ENCODE assay signal across 9 cellular contexts in genomic region chr11:111982532-111983186, GRCh38. TPM values are rescaled to one million over a fixed set of nuclear protein-coding genes. Genes with fewer than 3 reads are reported as not detected.
DNase-seq lines count a peak whose midpoint lies in the region; ATAC-seq and TF ChIP-seq lines count a peak whose summit lies in the region.
"Had no signal": no experiment of that assay in that cellular context is flagged by ENCODE, and none has a peak within 500 bp of the region (broad histone marks: within the 10 kb centered on the region; RNA-seq: fewer than 3 reads in every experiment).

No MANE protein-coding gene starts in this region.

- ATAC-seq in WTC11 = peak; percentile 4
- ATAC-seq in gastroesophageal sphincter = no peak
- ATAC-seq in HG03175 (IDR thresholded peaks at IDR 0.05; ENCODE audit: unreplicated experiment) = no peak

- intact Hi-C loops in ovary (cut with DNase I) = loop anchor here in 1 of 4 donors (10.0 kb wide), 1 partner anchor 108 kb away; the partner anchor contains the start of genes ALG9, CFAP68 and FDXACB1

- H3K14ac ChIP-seq in mesenchymal stem cell (ENCODE audit: low read length in 2 of 2) = no peak overlapping the region

- H3K27me3 Mint-ChIP-seq in WTC11 (ENCODE audit: low read depth) = no peaks in the 10 kb centered on the region

- H3K36me3 ChIP-seq in gastroesophageal sphincter = peaks cover 3 to 70% of the 10 kb centered on the region in 2 donors
- peaks cover 9 to 67% of the 10 kb centered on the region in 2 experiments for H3K36me3 ChIP-seq in mesenchymal stem cell (ENCODE audit: control insufficient read depth in 1 of 2, insufficient read depth in 2 of 2, low read depth in 1 of 2, low read length in 2 of 2)
- no peaks in the 10 kb centered on the region for H3K36me3 ChIP-seq in effector memory CD4-positive, alpha-beta T cell (ENCODE audit: control insufficient read depth, insufficient read depth, low read length)
- no peaks in the 10 kb centered on the region for H3K36me3 ChIP-seq in ovary

- peaks cover 21% of the 10 kb centered on the region for H3K36me3 Mint-ChIP-seq in WTC11

- H4K8ac ChIP-seq in mesenchymal stem cell (ENCODE audit: low read length) = no peak overlapping the region

- no peak overlapping the region for H3K9ac ChIP-seq in mesenchymal stem cell (ENCODE audit: low read length)

- no peak overlapping the region for H3K4me2 ChIP-seq in mesenchymal stem cell (ENCODE audit: low read length, poor library complexity, severe bottlenecking)

- DNase-seq in WTC11 (ENCODE audit: low spot score) = no peak
- DNase-seq in mesenchymal stem cell = no peak
- DNase-seq in effector memory CD4-positive, alpha-beta T cell = no peak
- no peak for DNase-seq in ovary
- DNase-seq in AML-193 (lab: John Stamatoyannopoulos, UW) = no peak

- H3K27me3 ChIP-seq in gastroesophageal sphincter (no peaks in the 10 kb centered on the region), mesenchymal stem cell (ENCODE audit: control insufficient read depth in 1 of 2, insufficient read depth in 1 of 2, low read length in 2 of 2) (no peaks in the 10 kb centered on the region), ovary (no peaks in the 10 kb centered on the region)
- peaks cover 8% of the 10 kb centered on the region for H3K27me3 ChIP-seq in effector memory CD4-positive, alpha-beta T cell (replicated peaks; ENCODE audit: control insufficient read depth, insufficient read depth, low read length, poor library complexity, severe bottlenecking)

- H3K4ac ChIP-seq in mesenchymal stem cell (ENCODE audit: low read depth in 1 of 2, low read length in 2 of 2) = peak overlapping the region in 1 of 2 experiments; percentile 9

- H2BK5ac ChIP-seq in mesenchymal stem cell (ENCODE audit: low read depth, low read length, poor library complexity, severe bottlenecking) = no peak overlapping the region

- no peaks in the 10 kb centered on the region for H3K9me3 ChIP-seq in gastroesophageal sphincter
- H3K9me3 ChIP-seq in mesenchymal stem cell (ENCODE audit: control insufficient read depth, low read length) = no peaks in the 10 kb centered on the region
- no peaks in the 10 kb centered on the region for H3K9me3 ChIP-seq in effector memory CD4-positive, alpha-beta T cell (ENCODE audit: control insufficient read depth, low read length)
- no peaks in the 10 kb centered on the region for H3K9me3 ChIP-seq in ovary
- H3K9me3 ChIP-seq: thoracic aorta had no signal

- peak overlapping the region; percentile 88 for H2AK5ac ChIP-seq in mesenchymal stem cell (ENCODE audit: low read length, severe bottlenecking)

- no peak overlapping the region for H2AFZ ChIP-seq in mesenchymal stem cell (ENCODE audit: low read depth, low read length)

- H3K23ac ChIP-seq in mesenchymal stem cell (ENCODE audit: low read length in 2 of 2) = no peak overlapping the region

- H3K4me3 ChIP-seq in gastroesophageal sphincter (no peak overlapping the region), mesenchymal stem cell (ENCODE audit: insufficient read depth in 1 of 2, low read depth in 1 of 2, low read length in 2 of 2) (no peak overlapping the region), ovary (no peak overlapping the region)
- no peak overlapping the region for H3K4me3 ChIP-seq in effector memory CD4-positive, alpha-beta T cell (ENCODE audit: insufficient read depth, low read depth, low read length, poor library complexity, severe bottlenecking)
- H3K4me3 ChIP-seq: thoracic aorta had no signal

- TF ChIP-seq CTCF in WTC11 (IDR thresholded peaks at IDR 0.05) = no peak
- no peak for TF ChIP-seq CTCF in gastroesophageal sphincter (IDR thresholded peaks at IDR 0.05)
- TF ChIP-seq CTCF in ovary (IDR thresholded peaks at IDR 0.05) = no peak

- H3K4me1 Mint-ChIP-seq in WTC11 = peaks cover 48% of the 10 kb centered on the region

- H2BK12ac ChIP-seq in mesenchymal stem cell (ENCODE audit: low read length in 2 of 2) = no peak overlapping the region

- no peak overlapping the region for H3K18ac ChIP-seq in mesenchymal stem cell (ENCODE audit: low read depth in 1 of 2, low read length in 2 of 2)

- no peak overlapping the region for H4K91ac ChIP-seq in mesenchymal stem cell (ENCODE audit: low read length)

- no peak overlapping the region for H2BK120ac ChIP-seq in mesenchymal stem cell (ENCODE audit: low read depth, low read length)

- POLR2A ChIA-PET in WTC11 (lab: Charles Lee) = interaction anchor here (0.6 to 3.7 kb wide), 9 partner anchors 22 to 112 kb away, joined by 3 to 21 read pairs (median 4); partner anchors contain the start of genes ALG9, C11orf52 and CRYAB

- peak overlapping the region; percentile 68 for H3K4me3 Mint-ChIP-seq in WTC11

- H3K27ac ChIP-seq in gastroesophageal sphincter = peak overlapping the region; percentile 36 to 98 (median 87)
- H3K27ac ChIP-seq in mesenchymal stem cell (ENCODE audit: low read length, poor library complexity, severe bottlenecking) = no peak overlapping the region
- peak overlapping the region; percentile 99 for H3K27ac ChIP-seq in temporal lobe (ENCODE audit: low read depth, low read length)
- H3K27ac ChIP-seq in effector memory CD4-positive, alpha-beta T cell (ENCODE audit: insufficient read depth, low read length, poor library complexity, severe bottlenecking) = no peak overlapping the region
- H3K27ac ChIP-seq in ovary = no peak overlapping the region
- H3K27ac ChIP-seq: thoracic aorta had no signal

- H2BK15ac ChIP-seq in mesenchymal stem cell (ENCODE audit: low read depth, poor library complexity, severe bottlenecking) = no peak overlapping the region

- H3K4me1 ChIP-seq in gastroesophageal sphincter = peaks cover 15 to 62% (median 23%) of the 10 kb centered on the region in 3 donors
- peaks cover 6% of the 10 kb centered on the region for H3K4me1 ChIP-seq in mesenchymal stem cell (ENCODE audit: control insufficient read depth, insufficient read depth, low read depth, low read length)
- peaks cover 2% of the 10 kb centered on the region for H3K4me1 ChIP-seq in effector memory CD4-positive, alpha-beta T cell (ENCODE audit: control insufficient read depth, insufficient read depth, low read length, poor library complexity, severe bottlenecking)
- H3K4me1 ChIP-seq in ovary (ENCODE audit: insufficient read depth) = no peaks in the 10 kb centered on the region

- TF ChIP-seq EP300 in gastroesophageal sphincter (IDR thresholded peaks at IDR 0.05) = no peak
- TF ChIP-seq EP300 in ovary (IDR thresholded peaks at IDR 0.05) = no peak

- TF ChIP-seq POLR2A in gastroesophageal sphincter (IDR thresholded peaks at IDR 0.05) (no peak), ovary (IDR thresholded peaks at IDR 0.05) (no peak)

- H3K27ac Mint-ChIP-seq in WTC11 = peak overlapping the region; percentile 100

- WGBS in gastroesophageal sphincter (ENCODE audit: low coverage in 1 of 2), 2 donors = 58% methylated on average over 4 of the region's 5 CpGs
- WGBS in mesenchymal stem cell = 52% methylated on average over 3 of the region's 5 CpGs
- WGBS in ovary, 3 donors = 70 to 83% (median 80%) methylated on average over 5 of the region's 5 CpGs

- CTCF ChIA-PET in WTC11 (lab: Charles Lee) = interaction anchor here (0.5 to 5.9 kb wide), 32 partner anchors 9 to 223 kb away, joined by 3 to 159 read pairs (median 4); partner anchors contain the start of genes ALG9, BCO2, C11orf52 and CRYAB

- H3K79me1 ChIP-seq in mesenchymal stem cell (replicated peaks; ENCODE audit: low read length, poor library complexity, severe bottlenecking) = peaks cover 14% of the 10 kb centered on the region

- no peaks in the 10 kb centered on the region for H3K9me3 Mint-ChIP-seq in WTC11

TF ChIP-seq in WTC11, 78 proteins besides CTCF, POLR2A, EP300 and RAD21:
- TF ChIP-seq PREB (CRISPR knock-in tag; IDR thresholded peaks at IDR 0.05; ENCODE audit: borderline replicate concordance) = no peak
TF ChIP-seq in WTC11: peak in this region for 0.

RNA-seq across cellular contexts. Expression of gene DLAT, which starts 42.5 kb away (rescaled TPM):
- total RNA-seq in WTC11 (2021) (55.7 to 60.4 TPM (median 56.6 TPM) in 3 replicates), gastroesophageal sphincter (10 to 100 TPM; 18.2 to 38.6 (median 32.1) TPM), temporal lobe (30.2 TPM), ovary (10 to 100 TPM; 10.8 to 26.4 (median 19.9) TPM)
- 25.9 TPM for polyA plus RNA-seq in mesenchymal stem cell (2013, experiment 1 of 2)
- 25.7 TPM for polyA plus RNA-seq in mesenchymal stem cell (2013, experiment 2 of 2)
- 10 to 100 TPM; 11.1 to 27.8 TPM for polyA plus RNA-seq in ovary

RNA-seq across cellular contexts. Expression of gene DIXDC1, which starts 45.5 kb away (rescaled TPM):
- 12.6 to 14.6 TPM (median 13.5 TPM) in 3 replicates for total RNA-seq in WTC11 (2021)
- total RNA-seq in gastroesophageal sphincter = 100 to 1,000 TPM; 125 to 164 (median 153) TPM
- polyA plus RNA-seq in mesenchymal stem cell (2013, experiment 1 of 2) = 8.6 TPM
- 8.7 TPM for polyA plus RNA-seq in mesenchymal stem cell (2013, experiment 2 of 2)
- total RNA-seq in temporal lobe = 66.6 TPM
- 10 to 100 TPM; 17.0 to 25.4 (median 23.7) TPM for total RNA-seq in ovary
- polyA plus RNA-seq in ovary = 10 to 100 TPM; 10.3 to 37.9 TPM

Comparison
In these comparisons a context has a peak if more than half of its experiments do, and no peak if none do; other contexts are left out.
1. H3K27ac ChIP-seq: peak in gastroesophageal sphincter (4 of 4) and temporal lobe (single experiment); none in mesenchymal stem cell (single experiment), effector memory CD4-positive, alpha-beta T cell (single experiment) and ovary (0 of 2).